Comparison of ENCODE assay signal across 8 cellular contexts in the genomic region with DNA sequence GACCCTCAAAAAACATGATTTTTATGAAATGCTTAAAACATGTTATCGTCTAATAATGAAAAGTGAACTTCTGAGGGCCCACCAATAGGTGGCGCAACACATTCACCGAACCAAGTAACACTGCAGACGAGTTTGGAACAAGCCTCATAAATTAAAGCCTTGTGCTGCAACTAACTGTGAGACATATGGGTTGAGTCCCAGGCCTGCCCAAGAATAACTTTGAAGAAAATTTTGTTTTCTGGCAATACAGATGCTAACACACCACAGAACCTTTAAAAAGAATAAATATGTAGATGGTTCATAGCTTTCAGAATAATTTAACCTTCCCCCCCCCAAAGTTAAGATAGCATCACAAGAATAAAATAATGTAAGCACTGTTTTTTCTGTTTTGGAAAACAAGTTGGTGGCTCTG.
DNase-seq lines count a peak whose midpoint lies in the region; ATAC-seq lines count a peak whose summit lies in the region.

No MANE protein-coding gene starts in this region.

- H3K4me1 Mint-ChIP-seq in activated CD4-positive, alpha-beta memory T cell treated with anti-CD3 and anti-CD28 coated beads, Interleukin-2, amount 10 ng/mL, durations not matched to agents 7 days and 5 days = no peaks in the 10 kb centered on the region
- no peaks in the 10 kb centered on the region for H3K4me1 Mint-ChIP-seq in effector memory CD8-positive, alpha-beta T cell (ENCODE audit: low read depth in 2 of 2)

- no peak overlapping the region for H3K27ac Mint-ChIP-seq in activated CD4-positive, alpha-beta memory T cell treated with anti-CD3 and anti-CD28 coated beads, Interleukin-2, amount 10 ng/mL, durations not matched to agents 7 days and 5 days
- no peak overlapping the region for H3K27ac Mint-ChIP-seq in effector memory CD8-positive, alpha-beta T cell

- no peaks in the 10 kb centered on the region for H3K36me3 Mint-ChIP-seq in activated CD4-positive, alpha-beta memory T cell treated with anti-CD3 and anti-CD28 coated beads, Interleukin-2, amount 10 ng/mL, durations not matched to agents 7 days and 5 days (ENCODE audit: low read depth)
- no peaks in the 10 kb centered on the region for H3K36me3 Mint-ChIP-seq in effector memory CD8-positive, alpha-beta T cell (ENCODE audit: insufficient read depth)

- no peak overlapping the region for H3K4me3 Mint-ChIP-seq in activated CD4-positive, alpha-beta memory T cell treated with anti-CD3 and anti-CD28 coated beads, Interleukin-2, amount 10 ng/mL, durations not matched to agents 7 days and 5 days
- no peak overlapping the region for H3K4me3 Mint-ChIP-seq in effector memory CD8-positive, alpha-beta T cell

- POLR2A ChIA-PET in activated CD4-positive, alpha-beta memory T cell treated with anti-CD3 and anti-CD28 coated beads, Interleukin-2, amount 10 ng/mL, durations not matched to agents 7 days and 5 days (lab: Charles Lee) = no interaction called here

- CTCF ChIA-PET in activated CD4-positive, alpha-beta memory T cell treated with anti-CD3 and anti-CD28 coated beads, Interleukin-2, amount 10 ng/mL, durations not matched to agents 7 days and 5 days (lab: Charles Lee) = interaction anchor here (0.5 to 1.5 kb wide), 9 partner anchors 9 to 1479 kb away, joined by 3 to 5 read pairs (median 3); a partner anchor contains a TSS

- no peaks in the 10 kb centered on the region for H3K9me3 Mint-ChIP-seq in activated CD4-positive, alpha-beta memory T cell treated with anti-CD3 and anti-CD28 coated beads, Interleukin-2, amount 10 ng/mL, durations not matched to agents 7 days and 5 days
- H3K9me3 Mint-ChIP-seq in effector memory CD8-positive, alpha-beta T cell = no peaks in the 10 kb centered on the region

- peak; percentile 60 for DNase-seq in DMS 273 treated with DMSO at 0.1 percent for 48 hours (lab: John Stamatoyannopoulos, UW)
- DNase-seq in NCI-H526 treated with DMSO at 0.1 percent for 48 hours (lab: John Stamatoyannopoulos, UW) = peak; percentile 63
- DNase-seq in activated CD4-positive, alpha-beta memory T cell treated with anti-CD3 and anti-CD28 coated beads, Interleukin-2, amount 10 ng/mL, durations not matched to agents 7 days and 5 days = peak; percentile 65
- peak; percentile 51 to 57 (median 51) for DNase-seq in effector memory CD8-positive, alpha-beta T cell
- DNase-seq in myocyte (ENCODE audit: low read depth) = peak; percentile 25
- DNase-seq in stimulated activated CD8-positive, alpha-beta memory T cell treated with anti-CD3 and anti-CD28 coated beads, Interleukin-7, amount 100 ng/mL, for 4 hours (ENCODE audit: low read depth in 2 of 2) = peak; percentile 12 to 19

- peaks cover 2% of the 10 kb centered on the region for H3K27me3 Mint-ChIP-seq in activated CD4-positive, alpha-beta memory T cell treated with anti-CD3 and anti-CD28 coated beads, Interleukin-2, amount 10 ng/mL, durations not matched to agents 7 days and 5 days
- H3K27me3 Mint-ChIP-seq in effector memory CD8-positive, alpha-beta T cell = peaks cover 0 to 9% of the 10 kb centered on the region in 2 donors

- ATAC-seq in HG02981 (IDR thresholded peaks at IDR 0.05; ENCODE audit: unreplicated experiment) (peak; percentile 64), HG02870 (IDR thresholded peaks at IDR 0.05; ENCODE audit: unreplicated experiment) (no peak)
- ATAC-seq in effector memory CD8-positive, alpha-beta T cell (replicated peaks) = peak; percentile 63
